In genomic region chr2:43438342-43438741, GRCh38 we compare ENCODE assay signal across 23 cellular contexts.
"Had no signal": no experiment of that assay in that cellular context is flagged by ENCODE, and none has a peak within 500 bp of the region (broad histone marks: within the 10 kb centered on the region; RNA-seq: fewer than 3 reads in every experiment).

No MANE protein-coding gene starts in this region.

- H3K27ac ChIP-seq: foreskin keratinocyte, thyroid gland, uterus had no signal

- DNase-seq: activated CD4-positive, alpha-beta T cell treated with anti-CD3 and anti-CD28 coated beads for 48 hours; activated CD4-positive, CD25-positive, alpha-beta regulatory T cell; activated CD8-positive, alpha-beta T cell treated with anti-CD3 and anti-CD28 coated beads for 36 hours; activated naive CD4-positive, alpha-beta T cell; activated naive CD8-positive, alpha-beta T cell treated with anti-CD3 and anti-CD28 coated beads, Interleukin-2, amount 10 ng/mL, durations not matched to agents 7 days and 5 days; activated T-cell treated with anti-CD3 and anti-CD28 coated beads, Interleukin-2, amount 50 U/mL, for 1 hour; amygdala; effector memory CD4-positive, alpha-beta T cell; foreskin keratinocyte; glutamatergic neuron; hypothalamus; islet precursor cell; left colon; occipital lobe; posterior cingulate gyrus; retina; stimulated activated CD4-positive, alpha-beta T cell treated with anti-CD3 and anti-CD28 coated beads, Interleukin-12 subunit alpha, Interleukin-12 subunit beta, amount 100 ng/mL, for 4 hours; stimulated activated CD4-positive, alpha-beta T cell treated with anti-CD3 and anti-CD28 coated beads, Interleukin-2, amount 100 ng/mL, for 24 hours; stimulated activated naive CD4-positive, alpha-beta T cell treated with Interleukin-2 at 50 U/mL for 16 hours; T-helper 9 cell; thyroid gland; uterus had no signal

- H3K27me3 ChIP-seq: foreskin keratinocyte, thyroid gland, uterus had no signal

- H3K4me1 ChIP-seq: foreskin keratinocyte, uterus had no signal

- H3K4me3 ChIP-seq: thyroid gland, uterus had no signal

- H3K9me3 ChIP-seq: thyroid gland, uterus had no signal

- H3K27ac Mint-ChIP-seq: activated CD8-positive, alpha-beta T cell treated with anti-CD3 and anti-CD28 coated beads for 36 hours; activated naive CD8-positive, alpha-beta T cell treated with anti-CD3 and anti-CD28 coated beads, Interleukin-2, amount 10 ng/mL, durations not matched to agents 7 days and 5 days had no signal

- ATAC-seq: activated CD8-positive, alpha-beta T cell treated with anti-CD3 and anti-CD28 coated beads for 36 hours; activated T-helper 17 cell treated with anti-CD3 and anti-CD28 coated beads, Interleukin-2, amount 50 U/mL, for 72 hours; foreskin keratinocyte; left colon had no signal

- H3K9me3 Mint-ChIP-seq: activated CD8-positive, alpha-beta T cell treated with anti-CD3 and anti-CD28 coated beads for 36 hours; activated naive CD8-positive, alpha-beta T cell treated with anti-CD3 and anti-CD28 coated beads, Interleukin-2, amount 10 ng/mL, durations not matched to agents 7 days and 5 days; activated T-helper 17 cell treated with anti-CD3 and anti-CD28 coated beads, Interleukin-2, amount 50 U/mL, for 72 hours had no signal

- H3K36me3 ChIP-seq: thyroid gland, uterus had no signal

- H3K4me3 Mint-ChIP-seq: activated CD8-positive, alpha-beta T cell treated with anti-CD3 and anti-CD28 coated beads for 36 hours; activated naive CD8-positive, alpha-beta T cell treated with anti-CD3 and anti-CD28 coated beads, Interleukin-2, amount 10 ng/mL, durations not matched to agents 7 days and 5 days; activated T-helper 17 cell treated with anti-CD3 and anti-CD28 coated beads, Interleukin-2, amount 50 U/mL, for 72 hours had no signal

- H3K27me3 Mint-ChIP-seq: activated CD8-positive, alpha-beta T cell treated with anti-CD3 and anti-CD28 coated beads for 36 hours; activated naive CD8-positive, alpha-beta T cell treated with anti-CD3 and anti-CD28 coated beads, Interleukin-2, amount 10 ng/mL, durations not matched to agents 7 days and 5 days; activated T-helper 17 cell treated with anti-CD3 and anti-CD28 coated beads, Interleukin-2, amount 50 U/mL, for 72 hours had no signal
